ENCODE assay signal across 8 cellular contexts in genomic region chrX:47581731-47582647, GRCh38. TPM values are rescaled to one million over a fixed set of nuclear protein-coding genes. Genes with fewer than 3 reads are reported as not detected.
DNase-seq lines count a peak whose midpoint lies in the region; ATAC-seq lines count a peak whose summit lies in the region.

TSS of gene TIMP1 (plus strand) at chrX:47582436. CDS start at chrX:47583416, 980 bp downstream.

- WGBS in mesodermal cell (ENCODE audit: insufficient coverage in 2 of 2), 2 experiments, result 19% methylated on average over 8 of the region's 28 CpGs; no CpG with 5 or more reads in 1 of the 2 experiments

- DNase-seq in NOMO-1 (lab: John Stamatoyannopoulos, UW; ENCODE audit: unreplicated experiment in 2 of 2) (peak; percentile 81 to 82), NCI-H1092 treated with DMSO at 0.1 percent for 48 hours (lab: John Stamatoyannopoulos, UW) (no peak)
- DNase-seq in activated CD8-positive, alpha-beta memory T cell treated with anti-CD3 and anti-CD28 coated beads, Interleukin-2, amount 50 U/mL, for 24 hours (ENCODE audit: extremely low read depth), result peak; percentile 55
- peak; percentile 62 to 71 for DNase-seq in stimulated activated CD8-positive, alpha-beta memory T cell treated with anti-CD3 and anti-CD28 coated beads, Interleukin-15, amount 100 ng/mL, for 4 hours (ENCODE audit: low read depth in 2 of 2)

- in situ Hi-C loops in endometrial microvascular endothelial cells (cut with HindIII; ENCODE audit: inconsistent ontology term, low pct_unique_long_range_greater_than_20kb, low sequenced_read_pairs), result no loop called here

- H3K36me3 ChIP-seq in mesodermal cell (ENCODE audit: control insufficient read depth, insufficient read depth, low read length), result peaks cover 18% of the 10 kb centered on the region

- peak within 1 kb of the TSS; percentile 52 for H3K4me3 ChIP-seq in mesodermal cell (ENCODE audit: extremely low read depth, insufficient read depth, low read length, poor library complexity, severe bottlenecking)

- ATAC-seq in GM18858 (IDR thresholded peaks at IDR 0.05; ENCODE audit: unreplicated experiment) (peak; percentile 69), HG03039 (IDR thresholded peaks at IDR 0.05; ENCODE audit: unreplicated experiment) (peak; percentile 81)

- H3K27ac ChIP-seq in mesodermal cell (ENCODE audit: low read depth, low read length, severe bottlenecking), result peak within 1 kb of the TSS; percentile 69

- peaks cover 3% of the 10 kb centered on the region for H3K4me1 ChIP-seq in mesodermal cell (ENCODE audit: control insufficient read depth, insufficient read depth, low read length, poor library complexity, severe bottlenecking)

- H3K9me3 ChIP-seq in mesodermal cell (ENCODE audit: control insufficient read depth, low read length), result no peaks in the 10 kb centered on the region

RNA-seq across cellular contexts. Expression of gene TIMP1, which starts in this region (rescaled TPM):
- 160 TPM for total RNA-seq in endometrial microvascular endothelial cells (ENCODE audit: inconsistent ontology term)
- polyA plus RNA-seq in mesodermal cell (2013, experiment 1 of 2), result 519 TPM
- 428 TPM for polyA plus RNA-seq in mesodermal cell (2013, experiment 2 of 2)
